10 cellular contexts compared by ENCODE assay signal in genomic region chr9:99076483-99077171, GRCh38. TPM values are rescaled to one million over a fixed set of nuclear protein-coding genes. Genes with fewer than 3 reads are reported as not detected.
DNase-seq lines count a peak whose midpoint lies in the region; ATAC-seq and TF ChIP-seq lines count a peak whose summit lies in the region.
"Had no signal": no experiment of that assay in that cellular context is flagged by ENCODE, and none has a peak within 500 bp of the region (broad histone marks: within the 10 kb centered on the region; RNA-seq: fewer than 3 reads in every experiment).

No MANE protein-coding gene starts in this region.

- no peaks in the 10 kb centered on the region for H3K9me3 Mint-ChIP-seq in activated CD8-positive, alpha-beta T cell treated with anti-CD3 and anti-CD28 coated beads, Interleukin-2, amount 10 ng/mL, durations not matched to agents 7 days and 5 days (ENCODE audit: insufficient read depth)
- H3K9me3 Mint-ChIP-seq in Calu3 (ENCODE audit: low read depth, unreplicated experiment) = no peaks in the 10 kb centered on the region
- H3K9me3 Mint-ChIP-seq: nephron had no signal

- peak; percentile 40 for ATAC-seq in HG03432 (IDR thresholded peaks at IDR 0.05; ENCODE audit: unreplicated experiment)
- peak; percentile 94 for ATAC-seq in activated CD8-positive, alpha-beta T cell treated with anti-CD3 and anti-CD28 coated beads, Interleukin-2, amount 10 ng/mL, durations not matched to agents 7 days and 5 days
- ATAC-seq in left lobe of liver = peak; percentile 23
- ATAC-seq in HG02798 (IDR thresholded peaks at IDR 0.05; ENCODE audit: poor library complexity, unreplicated experiment) = no peak

- CTCF ChIA-PET in activated CD8-positive, alpha-beta T cell treated with anti-CD3 and anti-CD28 coated beads, Interleukin-2, amount 10 ng/mL, durations not matched to agents 7 days and 5 days (lab: Charles Lee) = interaction anchor here (1.0 to 2.6 kb wide), 6 partner anchors 9 to 64 kb away, joined by 3 to 12 read pairs (median 6); no protein-coding TSS in a partner anchor
- CTCF ChIA-PET in Calu3 (lab: Charles Lee) = no interaction called here

- no peak for TF ChIP-seq CTCF in Calu3 (IDR thresholded peaks at IDR 0.05; ENCODE audit: unreplicated experiment)

- DNase-seq in AG20443 (ENCODE audit: low spot score) (peak; percentile 20), left lobe of liver (ENCODE audit: low spot score) (no peak), NCI-H2196 (lab: John Stamatoyannopoulos, UW; ENCODE audit: unreplicated experiment) (no peak), Calu3 (no peak), NCI-H1092 (lab: John Stamatoyannopoulos, UW) (no peak)
- DNase-seq in activated CD8-positive, alpha-beta T cell treated with anti-CD3 and anti-CD28 coated beads, Interleukin-2, amount 10 ng/mL, durations not matched to agents 7 days and 5 days = peak; percentile 78
- DNase-seq: NCI-H446 treated with DMSO at 0.1 percent for 48 hours had no signal

- POLR2A ChIA-PET in activated CD8-positive, alpha-beta T cell treated with anti-CD3 and anti-CD28 coated beads, Interleukin-2, amount 10 ng/mL, durations not matched to agents 7 days and 5 days (lab: Charles Lee) = interaction anchor here (0.5 to 1.8 kb wide), 8 partner anchors 14 to 901 kb away, joined by 3 to 8 read pairs (median 3); partner anchors contain the start of gene TGFBR1

- no peaks in the 10 kb centered on the region for H3K27me3 Mint-ChIP-seq in activated CD8-positive, alpha-beta T cell treated with anti-CD3 and anti-CD28 coated beads, Interleukin-2, amount 10 ng/mL, durations not matched to agents 7 days and 5 days (ENCODE audit: low read depth)
- peaks cover 74% of the 10 kb centered on the region for H3K27me3 Mint-ChIP-seq in Calu3 (ENCODE audit: unreplicated experiment)

- peak overlapping the region; percentile 34 for H3K4me3 Mint-ChIP-seq in activated CD8-positive, alpha-beta T cell treated with anti-CD3 and anti-CD28 coated beads, Interleukin-2, amount 10 ng/mL, durations not matched to agents 7 days and 5 days
- H3K4me3 Mint-ChIP-seq in Calu3 (ENCODE audit: low read depth, unreplicated experiment) = no peak overlapping the region
- H3K4me3 Mint-ChIP-seq: nephron had no signal

- peaks cover 7% of the 10 kb centered on the region for H3K36me3 Mint-ChIP-seq in activated CD8-positive, alpha-beta T cell treated with anti-CD3 and anti-CD28 coated beads, Interleukin-2, amount 10 ng/mL, durations not matched to agents 7 days and 5 days (ENCODE audit: low read depth)
- H3K36me3 Mint-ChIP-seq in Calu3 (ENCODE audit: insufficient read depth, unreplicated experiment) = no peaks in the 10 kb centered on the region

- no TSS peak for BruUV-seq in Calu3 (replicated peaks; lab: Mats Ljungman, UMichigan)

- peak overlapping the region; percentile 93 for H3K27ac Mint-ChIP-seq in activated CD8-positive, alpha-beta T cell treated with anti-CD3 and anti-CD28 coated beads, Interleukin-2, amount 10 ng/mL, durations not matched to agents 7 days and 5 days
- H3K27ac Mint-ChIP-seq in Calu3 (ENCODE audit: unreplicated experiment) = no peak overlapping the region
- H3K27ac Mint-ChIP-seq: nephron had no signal

- H3K4me1 Mint-ChIP-seq in activated CD8-positive, alpha-beta T cell treated with anti-CD3 and anti-CD28 coated beads, Interleukin-2, amount 10 ng/mL, durations not matched to agents 7 days and 5 days (ENCODE audit: low read depth) = peaks cover 48% of the 10 kb centered on the region
- no peaks in the 10 kb centered on the region for H3K4me1 Mint-ChIP-seq in Calu3 (ENCODE audit: low read depth, unreplicated experiment)

- intact Hi-C loops in Calu3 (cut with micrococcal nuclease; ENCODE audit: unreplicated experiment) = no loop called here

RNA-seq across cellular contexts. Expression of gene TGFBR1, which starts 28.3 kb away (rescaled TPM):
- total RNA-seq in activated CD8-positive, alpha-beta T cell treated with anti-CD3 and anti-CD28 coated beads, Interleukin-2, amount 10 ng/mL, durations not matched to agents 7 days and 5 days = 10 to 100 TPM; 90.1 to 90.9 TPM
- total RNA-seq in left lobe of liver (13.5 TPM), Calu3 (2022) (19.4 and 22.6 TPM in 2 replicates)

Comparison
In these comparisons a context has a peak if more than half of its experiments do, and no peak if none do; other contexts are left out.
1. DNase-seq: peak in AG20443 (single experiment) and activated CD8-positive, alpha-beta T cell treated with anti-CD3 and anti-CD28 coated beads, Interleukin-2, amount 10 ng/mL, durations not matched to agents 7 days and 5 days (single experiment); none in left lobe of liver (single experiment), NCI-H2196 (single experiment), Calu3 (single experiment) and NCI-H1092 (single experiment).